23 cellular contexts compared by ENCODE assay signal in genomic region chr16:57548424-57548823, GRCh38. TPM values are rescaled to one million over a fixed set of nuclear protein-coding genes. Genes with fewer than 3 reads are reported as not detected.
"Had no signal": no experiment of that assay in that cellular context is flagged by ENCODE, and none has a peak within 500 bp of the region (broad histone marks: within the 10 kb centered on the region; RNA-seq: fewer than 3 reads in every experiment).

No MANE protein-coding gene starts in this region.

- ATAC-seq: activated CD8-positive, alpha-beta T cell treated with anti-CD3 and anti-CD28 coated beads, Interleukin-2, amount 10 ng/mL, durations not matched to agents 7 days and 5 days; activated naive CD8-positive, alpha-beta T cell treated with anti-CD3 and anti-CD28 coated beads, Interleukin-2, amount 50 U/mL, for 24 hours; foreskin keratinocyte; left lung; lower lobe of right lung; psoas muscle had no signal

- H3K27ac ChIP-seq: esophagus muscularis mucosa, foreskin keratinocyte, left lung, lower lobe of right lung, parathyroid adenoma, psoas muscle, sigmoid colon, SK-N-MC, thoracic aorta had no signal

- H3K4me3 ChIP-seq: esophagus muscularis mucosa, left lung, lower lobe of right lung, psoas muscle, sigmoid colon, SK-N-MC, thoracic aorta had no signal

- H3K27ac Mint-ChIP-seq: activated CD4-positive, alpha-beta T cell treated with anti-CD3 and anti-CD28 coated beads, Interleukin-2, amount 10 ng/mL, durations not matched to agents 7 days and 5 days; activated naive CD4-positive, alpha-beta T cell treated with anti-CD3 and anti-CD28 coated beads, Interleukin-2, amount 50 U/mL, for 24 hours; activated naive CD8-positive, alpha-beta T cell treated with anti-CD3 and anti-CD28 coated beads, Interleukin-2, amount 50 U/mL, for 24 hours; dendritic cell treated with granulocyte-macrophage colony-stimulating factor and Interleukin-4, amounts not matched to agents 40 ng/mL and 50 ng/mL, for 4 days had no signal

- H3K79me2 ChIP-seq: parathyroid adenoma had no signal

- H3K9me3 Mint-ChIP-seq: activated naive CD4-positive, alpha-beta T cell treated with anti-CD3 and anti-CD28 coated beads, Interleukin-2, amount 50 U/mL, for 24 hours; activated naive CD8-positive, alpha-beta T cell treated with anti-CD3 and anti-CD28 coated beads, Interleukin-2, amount 50 U/mL, for 24 hours had no signal

- H3K9me3 ChIP-seq: esophagus muscularis mucosa, left lung, lower lobe of right lung, psoas muscle, sigmoid colon had no signal

- H3K36me3 Mint-ChIP-seq: activated naive CD4-positive, alpha-beta T cell treated with anti-CD3 and anti-CD28 coated beads, Interleukin-2, amount 50 U/mL, for 24 hours had no signal

- H3K36me3 ChIP-seq: esophagus muscularis mucosa, left lung, lower lobe of right lung, sigmoid colon, thoracic aorta had no signal

- H3K27me3 Mint-ChIP-seq: activated naive CD4-positive, alpha-beta T cell treated with anti-CD3 and anti-CD28 coated beads, Interleukin-2, amount 50 U/mL, for 24 hours; activated naive CD8-positive, alpha-beta T cell treated with anti-CD3 and anti-CD28 coated beads, Interleukin-2, amount 50 U/mL, for 24 hours had no signal

- DNase-seq: activated CD4-positive, alpha-beta T cell treated with anti-CD3 and anti-CD28 coated beads, Interleukin-2, amount 10 ng/mL, durations not matched to agents 7 days and 5 days; activated CD4-positive, CD25-positive, alpha-beta regulatory T cell; activated CD8-positive, alpha-beta T cell treated with anti-CD3 and anti-CD28 coated beads, Interleukin-2, amount 10 ng/mL, durations not matched to agents 7 days and 5 days; activated naive CD8-positive, alpha-beta T cell treated with anti-CD3 and anti-CD28 coated beads, Interleukin-2, amount 50 U/mL, for 24 hours; amygdala; caudate nucleus; foreskin keratinocyte; left lung; lower lobe of right lung; nucleus accumbens; psoas muscle; sigmoid colon; small intestine; stimulated activated CD4-positive, alpha-beta T cell treated with anti-CD3 and anti-CD28 coated beads, Interleukin-4, amount 100 ng/mL, for 4 hours; stimulated activated naive CD4-positive, alpha-beta T cell treated with Interleukin-2 at 50 U/mL for 16 hours; trophoblast cell had no signal

- H3K4me3 Mint-ChIP-seq: activated CD4-positive, alpha-beta T cell treated with anti-CD3 and anti-CD28 coated beads, Interleukin-2, amount 10 ng/mL, durations not matched to agents 7 days and 5 days; activated CD8-positive, alpha-beta T cell treated with anti-CD3 and anti-CD28 coated beads, Interleukin-2, amount 10 ng/mL, durations not matched to agents 7 days and 5 days; activated naive CD4-positive, alpha-beta T cell treated with anti-CD3 and anti-CD28 coated beads, Interleukin-2, amount 50 U/mL, for 24 hours; activated naive CD8-positive, alpha-beta T cell treated with anti-CD3 and anti-CD28 coated beads, Interleukin-2, amount 50 U/mL, for 24 hours; dendritic cell treated with granulocyte-macrophage colony-stimulating factor and Interleukin-4, amounts not matched to agents 40 ng/mL and 50 ng/mL, for 4 days had no signal

- H3K4me1 ChIP-seq: esophagus muscularis mucosa, foreskin keratinocyte, psoas muscle, sigmoid colon had no signal

- H3K27me3 ChIP-seq: esophagus muscularis mucosa, sigmoid colon had no signal

RNA-seq across cellular contexts. Expression of gene ADGRG5, which starts 6.0 kb away (rescaled TPM):
- total RNA-seq: foreskin keratinocyte, glomerular endothelial cell had no signal
